In the genomic region with DNA sequence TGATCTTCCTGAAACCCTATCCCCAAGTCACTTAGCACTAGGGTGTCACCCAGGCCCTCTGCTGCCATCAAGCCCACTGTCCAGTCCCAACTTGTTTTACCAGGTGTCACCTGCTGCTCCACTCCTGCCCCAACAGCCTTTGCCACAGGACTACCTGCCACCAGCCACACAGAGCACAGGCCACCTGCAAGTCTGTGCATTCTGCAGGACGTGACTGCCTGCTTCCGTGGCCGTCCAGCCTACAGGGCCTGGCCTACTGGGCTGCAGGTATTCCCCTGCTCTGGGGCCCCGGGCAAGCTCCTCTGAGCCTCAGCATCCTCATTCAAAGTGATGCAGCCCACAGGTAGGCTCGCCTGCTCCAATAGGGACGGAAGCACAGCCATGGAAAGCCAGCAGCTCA, we compare ENCODE assay signal across 1 cellular context.
TF ChIP-seq lines count a peak whose summit lies in the region.

No MANE protein-coding gene starts in this region.

TF ChIP-seq in H1, 55 proteins besides CTCF, POLR2A, EP300 and RAD21:
- no peak for TF ChIP-seq HDAC2 (IDR thresholded peaks at IDR 0.05; ENCODE audit: borderline replicate concordance in 1 of 2, low read depth in 2 of 2, low read length in 2 of 2)
- no peak for TF ChIP-seq RFX5 (IDR thresholded peaks at IDR 0.05; ENCODE audit: borderline replicate concordance, low read depth, low read length)
- TF ChIP-seq, protein P1, sequence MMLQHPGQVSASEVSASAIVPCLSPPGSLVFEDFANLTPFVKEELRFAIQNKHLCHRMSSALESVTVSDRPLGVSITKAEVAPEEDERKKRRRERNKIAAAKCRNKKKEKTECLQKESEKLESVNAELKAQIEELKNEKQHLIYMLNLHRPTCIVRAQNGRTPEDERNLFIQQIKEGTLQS (IDR thresholded peaks at IDR 0.05; ENCODE audit: insufficient read depth, low read depth, low read length): no peak
- no peak for TF ChIP-seq YY1 (IDR thresholded peaks at IDR 0.05; ENCODE audit: low read depth, low read length)
- no peak for TF ChIP-seq JUN (IDR thresholded peaks at IDR 0.05; ENCODE audit: low read depth, low read length)
- no peak for TF ChIP-seq MAFK (IDR thresholded peaks at IDR 0.05; ENCODE audit: low read depth, low read length)
- TF ChIP-seq, protein P2, sequence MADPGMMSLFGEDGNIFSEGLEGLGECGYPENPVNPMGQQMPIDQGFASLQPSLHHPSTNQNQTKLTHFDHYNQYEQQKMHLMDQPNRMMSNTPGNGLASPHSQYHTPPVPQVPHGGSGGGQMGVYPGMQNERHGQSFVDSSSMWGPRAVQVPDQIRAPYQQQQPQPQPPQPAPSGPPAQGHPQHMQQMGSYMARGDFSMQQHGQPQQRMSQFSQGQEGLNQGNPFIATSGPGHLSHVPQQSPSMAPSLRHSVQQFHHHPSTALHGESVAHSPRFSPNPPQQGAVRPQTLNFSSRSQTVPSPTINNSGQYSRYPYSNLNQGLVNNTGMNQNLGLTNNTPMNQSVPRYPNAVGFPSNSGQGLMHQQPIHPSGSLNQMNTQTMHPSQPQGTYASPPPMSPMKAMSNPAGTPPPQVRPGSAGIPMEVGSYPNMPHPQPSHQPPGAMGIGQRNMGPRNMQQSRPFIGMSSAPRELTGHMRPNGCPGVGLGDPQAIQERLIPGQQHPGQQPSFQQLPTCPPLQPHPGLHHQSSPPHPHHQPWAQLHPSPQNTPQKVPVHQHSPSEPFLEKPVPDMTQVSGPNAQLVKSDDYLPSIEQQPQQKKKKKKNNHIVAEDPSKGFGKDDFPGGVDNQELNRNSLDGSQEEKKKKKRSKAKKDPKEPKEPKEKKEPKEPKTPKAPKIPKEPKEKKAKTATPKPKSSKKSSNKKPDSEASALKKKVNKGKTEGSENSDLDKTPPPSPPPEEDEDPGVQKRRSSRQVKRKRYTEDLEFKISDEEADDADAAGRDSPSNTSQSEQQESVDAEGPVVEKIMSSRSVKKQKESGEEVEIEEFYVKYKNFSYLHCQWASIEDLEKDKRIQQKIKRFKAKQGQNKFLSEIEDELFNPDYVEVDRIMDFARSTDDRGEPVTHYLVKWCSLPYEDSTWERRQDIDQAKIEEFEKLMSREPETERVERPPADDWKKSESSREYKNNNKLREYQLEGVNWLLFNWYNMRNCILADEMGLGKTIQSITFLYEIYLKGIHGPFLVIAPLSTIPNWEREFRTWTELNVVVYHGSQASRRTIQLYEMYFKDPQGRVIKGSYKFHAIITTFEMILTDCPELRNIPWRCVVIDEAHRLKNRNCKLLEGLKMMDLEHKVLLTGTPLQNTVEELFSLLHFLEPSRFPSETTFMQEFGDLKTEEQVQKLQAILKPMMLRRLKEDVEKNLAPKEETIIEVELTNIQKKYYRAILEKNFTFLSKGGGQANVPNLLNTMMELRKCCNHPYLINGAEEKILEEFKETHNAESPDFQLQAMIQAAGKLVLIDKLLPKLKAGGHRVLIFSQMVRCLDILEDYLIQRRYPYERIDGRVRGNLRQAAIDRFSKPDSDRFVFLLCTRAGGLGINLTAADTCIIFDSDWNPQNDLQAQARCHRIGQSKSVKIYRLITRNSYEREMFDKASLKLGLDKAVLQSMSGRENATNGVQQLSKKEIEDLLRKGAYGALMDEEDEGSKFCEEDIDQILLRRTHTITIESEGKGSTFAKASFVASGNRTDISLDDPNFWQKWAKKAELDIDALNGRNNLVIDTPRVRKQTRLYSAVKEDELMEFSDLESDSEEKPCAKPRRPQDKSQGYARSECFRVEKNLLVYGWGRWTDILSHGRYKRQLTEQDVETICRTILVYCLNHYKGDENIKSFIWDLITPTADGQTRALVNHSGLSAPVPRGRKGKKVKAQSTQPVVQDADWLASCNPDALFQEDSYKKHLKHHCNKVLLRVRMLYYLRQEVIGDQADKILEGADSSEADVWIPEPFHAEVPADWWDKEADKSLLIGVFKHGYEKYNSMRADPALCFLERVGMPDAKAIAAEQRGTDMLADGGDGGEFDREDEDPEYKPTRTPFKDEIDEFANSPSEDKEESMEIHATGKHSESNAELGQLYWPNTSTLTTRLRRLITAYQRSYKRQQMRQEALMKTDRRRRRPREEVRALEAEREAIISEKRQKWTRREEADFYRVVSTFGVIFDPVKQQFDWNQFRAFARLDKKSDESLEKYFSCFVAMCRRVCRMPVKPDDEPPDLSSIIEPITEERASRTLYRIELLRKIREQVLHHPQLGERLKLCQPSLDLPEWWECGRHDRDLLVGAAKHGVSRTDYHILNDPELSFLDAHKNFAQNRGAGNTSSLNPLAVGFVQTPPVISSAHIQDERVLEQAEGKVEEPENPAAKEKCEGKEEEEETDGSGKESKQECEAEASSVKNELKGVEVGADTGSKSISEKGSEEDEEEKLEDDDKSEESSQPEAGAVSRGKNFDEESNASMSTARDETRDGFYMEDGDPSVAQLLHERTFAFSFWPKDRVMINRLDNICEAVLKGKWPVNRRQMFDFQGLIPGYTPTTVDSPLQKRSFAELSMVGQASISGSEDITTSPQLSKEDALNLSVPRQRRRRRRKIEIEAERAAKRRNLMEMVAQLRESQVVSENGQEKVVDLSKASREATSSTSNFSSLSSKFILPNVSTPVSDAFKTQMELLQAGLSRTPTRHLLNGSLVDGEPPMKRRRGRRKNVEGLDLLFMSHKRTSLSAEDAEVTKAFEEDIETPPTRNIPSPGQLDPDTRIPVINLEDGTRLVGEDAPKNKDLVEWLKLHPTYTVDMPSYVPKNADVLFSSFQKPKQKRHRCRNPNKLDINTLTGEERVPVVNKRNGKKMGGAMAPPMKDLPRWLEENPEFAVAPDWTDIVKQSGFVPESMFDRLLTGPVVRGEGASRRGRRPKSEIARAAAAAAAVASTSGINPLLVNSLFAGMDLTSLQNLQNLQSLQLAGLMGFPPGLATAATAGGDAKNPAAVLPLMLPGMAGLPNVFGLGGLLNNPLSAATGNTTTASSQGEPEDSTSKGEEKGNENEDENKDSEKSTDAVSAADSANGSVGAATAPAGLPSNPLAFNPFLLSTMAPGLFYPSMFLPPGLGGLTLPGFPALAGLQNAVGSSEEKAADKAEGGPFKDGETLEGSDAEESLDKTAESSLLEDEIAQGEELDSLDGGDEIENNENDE (IDR thresholded peaks at IDR 0.05; ENCODE audit: insufficient replicate concordance, low read length): no peak
- TF ChIP-seq TAF1 (IDR thresholded peaks at IDR 0.05; ENCODE audit: low read depth, low read length): no peak
- no peak for TF ChIP-seq CEBPB (IDR thresholded peaks at IDR 0.05; ENCODE audit: low read depth, low read length)
- TF ChIP-seq, protein P3, sequence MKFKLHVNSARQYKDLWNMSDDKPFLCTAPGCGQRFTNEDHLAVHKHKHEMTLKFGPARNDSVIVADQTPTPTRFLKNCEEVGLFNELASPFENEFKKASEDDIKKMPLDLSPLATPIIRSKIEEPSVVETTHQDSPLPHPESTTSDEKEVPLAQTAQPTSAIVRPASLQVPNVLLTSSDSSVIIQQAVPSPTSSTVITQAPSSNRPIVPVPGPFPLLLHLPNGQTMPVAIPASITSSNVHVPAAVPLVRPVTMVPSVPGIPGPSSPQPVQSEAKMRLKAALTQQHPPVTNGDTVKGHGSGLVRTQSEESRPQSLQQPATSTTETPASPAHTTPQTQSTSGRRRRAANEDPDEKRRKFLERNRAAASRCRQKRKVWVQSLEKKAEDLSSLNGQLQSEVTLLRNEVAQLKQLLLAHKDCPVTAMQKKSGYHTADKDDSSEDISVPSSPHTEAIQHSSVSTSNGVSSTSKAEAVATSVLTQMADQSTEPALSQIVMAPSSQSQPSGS (IDR thresholded peaks at IDR 0.05; ENCODE audit: low read length): no peak
- no peak for TF ChIP-seq RXRA (IDR thresholded peaks at IDR 0.05; ENCODE audit: insufficient read depth, low read depth, low read length)
- no peak for TF ChIP-seq PHF8 (conservative IDR thresholded peaks at IDR 0.05; ENCODE audit: low read depth, low read length)
- no peak for TF ChIP-seq SIN3A (conservative IDR thresholded peaks at IDR 0.05 in 1 of 2, IDR thresholded peaks at IDR 0.05 in 1 of 2; ENCODE audit: low read depth in 1 of 2, low read length in 2 of 2)
- TF ChIP-seq SAP30 (IDR thresholded peaks at IDR 0.05; ENCODE audit: insufficient read depth, insufficient replicate concordance, low read length): no peak
- TF ChIP-seq KDM1A (IDR thresholded peaks at IDR 0.05; ENCODE audit: borderline replicate concordance, low read length): no peak
- TF ChIP-seq SRF (IDR thresholded peaks at IDR 0.05; ENCODE audit: low read depth, low read length): no peak
- no peak for TF ChIP-seq BACH1 (IDR thresholded peaks at IDR 0.05; ENCODE audit: low read length)
- no peak for TF ChIP-seq CREB1 (IDR thresholded peaks at IDR 0.05)
- no peak for TF ChIP-seq TBP (IDR thresholded peaks at IDR 0.05; ENCODE audit: low read depth, low read length)
- TF ChIP-seq EGR1 (IDR thresholded peaks at IDR 0.05; ENCODE audit: borderline replicate concordance, low read depth, low read length): no peak
